In the genomic region with DNA sequence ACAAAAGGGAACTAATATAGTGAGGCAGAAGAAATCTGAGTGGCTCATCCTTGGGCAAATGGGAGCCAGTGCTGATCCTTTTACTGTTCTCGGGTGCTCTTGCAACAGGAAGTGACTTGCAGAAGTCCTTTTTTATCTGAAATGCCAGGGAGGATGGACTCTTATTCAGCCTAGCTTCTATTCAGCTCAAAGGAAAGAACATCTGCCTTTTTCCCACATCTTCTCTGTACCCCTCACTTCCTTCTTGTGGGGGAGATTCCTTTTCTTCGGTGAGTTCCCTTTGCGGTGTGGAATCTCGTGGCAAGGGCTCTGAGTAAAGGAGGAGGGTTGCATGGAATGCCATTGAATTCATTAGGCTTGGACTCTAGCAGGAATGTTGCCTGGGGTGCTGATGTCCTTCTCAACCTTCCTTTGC, we compare ENCODE assay signal across 10 cellular contexts.
DNase-seq lines count a peak whose midpoint lies in the region; ATAC-seq and TF ChIP-seq lines count a peak whose summit lies in the region.
"Had no signal": no experiment of that assay in that cellular context is flagged by ENCODE, and none has a peak within 500 bp of the region (broad histone marks: within the 10 kb centered on the region; RNA-seq: fewer than 3 reads in every experiment).

No MANE protein-coding gene starts in this region.

- TF ChIP-seq POLR2A in vagina (IDR thresholded peaks at IDR 0.05) = no peak

- no peaks in the 10 kb centered on the region for H3K79me1 ChIP-seq in mesenchymal stem cell (replicated peaks; ENCODE audit: low read length, poor library complexity, severe bottlenecking)

- H3K14ac ChIP-seq in mesenchymal stem cell (ENCODE audit: low read length in 2 of 2) = no peak overlapping the region

- H2AK5ac ChIP-seq in mesenchymal stem cell (ENCODE audit: low read length, severe bottlenecking) = no peak overlapping the region

- no peak overlapping the region for H3K9ac ChIP-seq in mesenchymal stem cell (ENCODE audit: low read length)

- H3K27me3 ChIP-seq in mesenchymal stem cell (ENCODE audit: control insufficient read depth in 1 of 2, insufficient read depth in 1 of 2, low read length in 2 of 2) (peaks cover 19 to 65% of the 10 kb centered on the region in 2 experiments), vagina (no peaks in the 10 kb centered on the region)

- H2AFZ ChIP-seq in mesenchymal stem cell (ENCODE audit: low read depth, low read length) = no peak overlapping the region

- H2BK120ac ChIP-seq in mesenchymal stem cell (ENCODE audit: low read depth, low read length) = peak overlapping the region; percentile 98

- no peak overlapping the region for H3K27ac ChIP-seq in mesenchymal stem cell (ENCODE audit: low read length, poor library complexity, severe bottlenecking)
- peak overlapping the region; percentile 32 for H3K27ac ChIP-seq in vagina
- H3K27ac ChIP-seq: prostate gland had no signal

- H3K4me1 ChIP-seq in mesenchymal stem cell (ENCODE audit: control insufficient read depth, insufficient read depth, low read depth, low read length) (no peaks in the 10 kb centered on the region), vagina (peaks cover 100% of the 10 kb centered on the region)

- H2BK12ac ChIP-seq in mesenchymal stem cell (ENCODE audit: low read length in 2 of 2) = peak overlapping the region in 1 of 2 experiments; percentile 92

- no peak for ATAC-seq in GM21529 (IDR thresholded peaks at IDR 0.05; ENCODE audit: unreplicated experiment)
- ATAC-seq in GM21360 (IDR thresholded peaks at IDR 0.05; ENCODE audit: unreplicated experiment) = no peak

- H4K91ac ChIP-seq in mesenchymal stem cell (ENCODE audit: low read length) = no peak overlapping the region

- H3K9me3 ChIP-seq in mesenchymal stem cell (ENCODE audit: control insufficient read depth, low read length) = no peaks in the 10 kb centered on the region
- no peaks in the 10 kb centered on the region for H3K9me3 ChIP-seq in vagina
- H3K9me3 ChIP-seq: prostate gland had no signal

- peak overlapping the region; percentile 45 to 86 for H3K4ac ChIP-seq in mesenchymal stem cell (ENCODE audit: low read depth in 1 of 2, low read length in 2 of 2)

- H3K4me2 ChIP-seq in mesenchymal stem cell (ENCODE audit: low read length, poor library complexity, severe bottlenecking) = no peak overlapping the region

- 49% methylated on average over 4 of the region's 4 CpGs for WGBS in mesenchymal stem cell

- H3K18ac ChIP-seq in mesenchymal stem cell (ENCODE audit: low read depth in 1 of 2, low read length in 2 of 2) = peak overlapping the region; percentile 16 to 94

- H3K4me3 ChIP-seq in choroid plexus epithelial cell (ENCODE audit: low read depth, low read length) (no peak overlapping the region), mesenchymal stem cell (ENCODE audit: insufficient read depth in 1 of 2, low read depth in 1 of 2, low read length in 2 of 2) (no peak overlapping the region), vagina (no peak overlapping the region)
- H3K4me3 ChIP-seq: prostate gland had no signal

- TF ChIP-seq CTCF in choroid plexus epithelial cell (conservative IDR thresholded peaks at IDR 0.05; ENCODE audit: low read depth, low read length) = no peak
- no peak for TF ChIP-seq CTCF in vagina (IDR thresholded peaks at IDR 0.05)

- no peak overlapping the region for H2BK15ac ChIP-seq in mesenchymal stem cell (ENCODE audit: low read depth, poor library complexity, severe bottlenecking)

- DNase-seq in SIG-M5 treated with dmso at 0.1 percent for 504 hours (lab: John Stamatoyannopoulos, UW; ENCODE audit: unreplicated experiment) = peak; percentile 57
- no peak for DNase-seq in SIG-M5 (lab: John Stamatoyannopoulos, UW)
- DNase-seq in choroid plexus epithelial cell (ENCODE audit: low read depth) = peak; percentile 80
- peak; percentile 82 for DNase-seq in mesenchymal stem cell
- no peak for DNase-seq in vagina (ENCODE audit: extremely low spot score in 2 of 2)
- DNase-seq in DMS79 (lab: John Stamatoyannopoulos, UW) = no peak
- DNase-seq: NCI-H69 had no signal

- H4K8ac ChIP-seq in mesenchymal stem cell (ENCODE audit: low read length) = peak overlapping the region; percentile 6

- H2BK5ac ChIP-seq in mesenchymal stem cell (ENCODE audit: low read depth, low read length, poor library complexity, severe bottlenecking) = no peak overlapping the region

- H3K23ac ChIP-seq in mesenchymal stem cell (ENCODE audit: low read length in 2 of 2) = no peak overlapping the region

- H3K36me3 ChIP-seq in mesenchymal stem cell (ENCODE audit: control insufficient read depth in 1 of 2, insufficient read depth in 2 of 2, low read depth in 1 of 2, low read length in 2 of 2) (no peaks in the 10 kb centered on the region), vagina (no peaks in the 10 kb centered on the region)
- H3K36me3 ChIP-seq: prostate gland had no signal

- intact Hi-C loops in vagina (cut with DNase I) = no loop called here

Comparison
In these comparisons a context has a peak if more than half of its experiments do, and no peak if none do; other contexts are left out.
1. DNase-seq: peak in SIG-M5 treated with dmso at 0.1 percent for 504 hours (single experiment), choroid plexus epithelial cell (single experiment) and mesenchymal stem cell (single experiment); none in SIG-M5 (single experiment), vagina (0 of 2) and DMS79 (single experiment).